Comparison of ENCODE assay signal across 31 cellular contexts in the genomic region with DNA sequence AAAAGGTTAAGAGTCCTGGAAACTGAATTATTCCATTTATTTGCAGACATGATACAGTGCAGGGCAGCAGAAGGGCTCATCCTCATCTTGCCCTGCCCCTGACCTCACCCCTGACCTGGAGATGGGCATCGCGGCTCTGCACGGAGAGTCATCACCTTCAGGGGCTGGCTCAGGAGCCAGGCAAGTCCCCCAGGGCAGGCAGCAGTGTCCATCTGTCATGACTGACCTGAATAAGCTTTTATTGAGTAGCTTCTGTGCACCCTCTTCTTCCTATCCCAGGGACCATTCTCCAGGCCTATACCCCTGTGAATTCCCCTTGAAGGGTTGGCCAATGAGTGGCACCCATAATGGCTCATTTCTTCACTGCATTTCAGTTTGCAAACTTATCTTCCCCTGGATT.
"Had no signal": no experiment of that assay in that cellular context is flagged by ENCODE, and none has a peak within 500 bp of the region (broad histone marks: within the 10 kb centered on the region; RNA-seq: fewer than 3 reads in every experiment).

No MANE protein-coding gene starts in this region.

- H3K27ac Mint-ChIP-seq: activated CD4-positive, alpha-beta memory T cell treated with anti-CD3 and anti-CD28 coated beads, Interleukin-2, amount 10 ng/mL, durations not matched to agents 7 days and 5 days; activated CD4-positive, alpha-beta T cell treated with anti-CD3 and anti-CD28 coated beads, Interleukin-2, amount 10 ng/mL, durations not matched to agents 7 days and 5 days; activated naive CD8-positive, alpha-beta T cell; activated T-helper 17 cell treated with anti-CD3 and anti-CD28 coated beads, Interleukin-2, amount 50 U/mL, for 72 hours; dendritic cell treated with granulocyte-macrophage colony-stimulating factor and Interleukin-4, amounts not matched to agents 40 ng/mL and 50 ng/mL, for 4 days; effector memory CD8-positive, alpha-beta T cell; T-helper 17 cell; T-helper 2 cell treated with Interferon-gamma antibody and Interleukin-4, amounts not matched to agents 5 μg/mL and 100 μg/mL, for 36 hours had no signal

- H3K4me1 Mint-ChIP-seq: activated CD4-positive, alpha-beta memory T cell treated with anti-CD3 and anti-CD28 coated beads, Interleukin-2, amount 10 ng/mL, durations not matched to agents 7 days and 5 days; activated CD4-positive, alpha-beta T cell treated with anti-CD3 and anti-CD28 coated beads, Interleukin-2, amount 10 ng/mL, durations not matched to agents 7 days and 5 days; activated T-helper 17 cell treated with anti-CD3 and anti-CD28 coated beads, Interleukin-2, amount 50 U/mL, for 72 hours; central memory CD8-positive, alpha-beta T cell; T-helper 17 cell had no signal

- H3K4me3 ChIP-seq: coronary artery, dorsolateral prefrontal cortex, esophagus squamous epithelium, gastroesophageal sphincter had no signal

- H3K4me3 Mint-ChIP-seq: activated CD4-positive, alpha-beta memory T cell treated with anti-CD3 and anti-CD28 coated beads, Interleukin-2, amount 10 ng/mL, durations not matched to agents 7 days and 5 days; activated CD4-positive, alpha-beta T cell treated with anti-CD3 and anti-CD28 coated beads, Interleukin-2, amount 10 ng/mL, durations not matched to agents 7 days and 5 days; activated naive CD8-positive, alpha-beta T cell; activated T-cell treated with anti-CD3 and anti-CD28 coated beads, Interleukin-2, amount 50 U/mL, for 4 hours; activated T-helper 17 cell treated with anti-CD3 and anti-CD28 coated beads, Interleukin-2, amount 50 U/mL, for 72 hours; central memory CD8-positive, alpha-beta T cell; dendritic cell treated with granulocyte-macrophage colony-stimulating factor and Interleukin-4, amounts not matched to agents 40 ng/mL and 50 ng/mL, for 4 days; effector memory CD8-positive, alpha-beta T cell; T-helper 17 cell; T-helper 2 cell treated with Interferon-gamma antibody and Interleukin-4, amounts not matched to agents 5 μg/mL and 100 μg/mL, for 36 hours had no signal

- H3K4me1 ChIP-seq: esophagus squamous epithelium, gastroesophageal sphincter had no signal

- FAIRE-seq: astrocyte, bronchial epithelial cell had no signal

- DNase-seq: activated CD4-positive, alpha-beta memory T cell treated with anti-CD3 and anti-CD28 coated beads, Interleukin-2, amount 10 ng/mL, durations not matched to agents 7 days and 5 days; activated CD4-positive, alpha-beta T cell treated with anti-CD3 and anti-CD28 coated beads for 1 hour; activated CD4-positive, alpha-beta T cell treated with anti-CD3 and anti-CD28 coated beads for 4 hours; activated CD4-positive, alpha-beta T cell treated with anti-CD3 and anti-CD28 coated beads, Interleukin-2, amount 10 ng/mL, durations not matched to agents 7 days and 5 days; activated CD4-positive, alpha-beta T cell treated with anti-CD3 and anti-CD28 coated beads, Interleukin-2, amount 50 U/mL, for 4 hours; activated effector memory CD4-positive, alpha-beta T cell treated with Interleukin-2 at 50 U/mL for 16 hours; activated gamma-delta T cell treated with Interleukin-2 at 50 U/mL for 16 hours; activated naive CD4-positive, alpha-beta T cell treated with anti-CD3 and anti-CD28 coated beads, Interleukin-2, amount 50 U/mL, for 16 hours; activated naive CD4-positive, alpha-beta T cell treated with Interleukin-2 at 50 U/mL for 16 hours; activated T-cell treated with anti-CD3 and anti-CD28 coated beads, Interleukin-2, amount 50 U/mL, for 4 hours; amniotic stem cell; anterior cingulate cortex; brain microvascular endothelial cell; dorsolateral prefrontal cortex; effector CD4-positive, alpha-beta T cell; effector memory CD8-positive, alpha-beta T cell; erythroblast; esophagus squamous epithelium; foreskin melanocyte; T-helper 1 cell; T-helper 17 cell; T1000 had no signal

- H3K27ac ChIP-seq: brain microvascular endothelial cell, coronary artery, dorsolateral prefrontal cortex, esophagus squamous epithelium, gastroesophageal sphincter had no signal

- ATAC-seq: activated T-cell treated with anti-CD3 and anti-CD28 coated beads, Interleukin-2, amount 50 U/mL, for 4 hours; activated T-helper 17 cell treated with anti-CD3 and anti-CD28 coated beads, Interleukin-2, amount 50 U/mL, for 72 hours; effector memory CD8-positive, alpha-beta T cell; gastroesophageal sphincter; T-helper 17 cell had no signal

- H3K27me3 ChIP-seq: brain microvascular endothelial cell, esophagus squamous epithelium had no signal

- H3K36me3 Mint-ChIP-seq: activated naive CD8-positive, alpha-beta T cell had no signal

- H3K36me3 ChIP-seq: brain microvascular endothelial cell, esophagus squamous epithelium, gastroesophageal sphincter had no signal

- H3K27me3 Mint-ChIP-seq: activated CD4-positive, alpha-beta memory T cell treated with anti-CD3 and anti-CD28 coated beads, Interleukin-2, amount 10 ng/mL, durations not matched to agents 7 days and 5 days; activated CD4-positive, alpha-beta T cell treated with anti-CD3 and anti-CD28 coated beads, Interleukin-2, amount 10 ng/mL, durations not matched to agents 7 days and 5 days; dendritic cell treated with granulocyte-macrophage colony-stimulating factor and Interleukin-4, amounts not matched to agents 40 ng/mL and 50 ng/mL, for 4 days had no signal

- H3K9me3 Mint-ChIP-seq: activated CD4-positive, alpha-beta T cell treated with anti-CD3 and anti-CD28 coated beads, Interleukin-2, amount 10 ng/mL, durations not matched to agents 7 days and 5 days; activated T-cell treated with anti-CD3 and anti-CD28 coated beads, Interleukin-2, amount 50 U/mL, for 4 hours; central memory CD8-positive, alpha-beta T cell; dendritic cell treated with granulocyte-macrophage colony-stimulating factor and Interleukin-4, amounts not matched to agents 40 ng/mL and 50 ng/mL, for 4 days; T-helper 2 cell treated with Interferon-gamma antibody and Interleukin-4, amounts not matched to agents 5 μg/mL and 100 μg/mL, for 36 hours had no signal
